ENCODE assay signal across 7 cellular contexts in the genomic region with DNA sequence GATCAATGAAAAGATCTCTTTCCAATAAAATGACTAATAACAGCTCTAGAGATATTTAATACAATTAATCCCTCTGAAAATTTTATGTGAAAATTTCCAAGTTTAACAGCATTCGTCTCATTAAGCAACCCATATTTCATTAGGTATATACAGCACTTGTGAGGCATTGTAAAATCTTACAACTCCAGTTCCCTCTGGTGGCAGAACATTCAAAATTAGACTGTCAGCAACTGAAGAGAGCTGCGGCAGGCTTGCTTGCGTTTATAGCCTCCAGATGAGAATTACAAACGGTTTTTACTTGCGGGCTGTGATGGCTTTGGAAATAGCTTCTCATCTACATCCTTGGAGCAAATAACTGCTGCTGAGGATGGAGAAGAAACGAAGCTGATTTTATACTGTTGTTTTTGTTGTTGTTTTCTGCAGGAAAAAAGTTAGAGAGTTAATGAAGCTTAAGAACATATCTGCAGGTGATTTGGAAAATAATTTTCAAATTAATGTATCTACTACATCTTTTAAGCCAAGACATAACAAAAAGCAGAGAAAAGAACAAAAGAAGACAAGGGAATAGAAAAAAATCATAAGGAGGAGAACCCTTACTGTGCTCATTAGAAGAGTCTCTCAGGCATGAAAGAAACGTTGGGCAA.
DNase-seq lines count a peak whose midpoint lies in the region; ATAC-seq and TF ChIP-seq lines count a peak whose summit lies in the region.

No MANE protein-coding gene starts in this region.

- peak in 7 of 9 donors; percentile 6 to 54 (median 39) for TF ChIP-seq CTCF in heart right ventricle (IDR thresholded peaks at IDR 0.05)
- TF ChIP-seq CTCF in uterus (IDR thresholded peaks at IDR 0.05), result peak in 2 of 4 experiments; percentile 17 to 18

- 23 to 25% methylated on average over 7 of the region's 7 CpGs for WGBS in heart right ventricle, 2 donors

- H3K27ac ChIP-seq in heart right ventricle, result no peak overlapping the region
- H3K27ac ChIP-seq in uterus, result no peak overlapping the region

- peaks cover 0 to 11% (median 0%) of the 10 kb centered on the region in 9 donors for H3K4me1 ChIP-seq in heart right ventricle
- no peaks in the 10 kb centered on the region for H3K4me1 ChIP-seq in uterus

- peak in 5 of 8 donors; percentile 50 to 77 (median 67) for ATAC-seq in heart right ventricle

- H3K27me3 ChIP-seq in heart right ventricle (no peaks in the 10 kb centered on the region), uterus (no peaks in the 10 kb centered on the region)

- peak; percentile 9 for DNase-seq in Jurkat, Clone E6-1 (ENCODE audit: low read depth, low spot score)
- DNase-seq in SK-N-DZ (ENCODE audit: low spot score), result peak; percentile 57
- DNase-seq in heart right ventricle, result peak in 1 of 2 donors; percentile 6
- DNase-seq in stromal cell of bone marrow (ENCODE audit: low read depth), result peak; percentile 56
- DNase-seq in T-helper 2 cell, result no peak
- no peak for DNase-seq in uterus
- no peak for DNase-seq in HK-2 (ENCODE audit: unreplicated experiment)

- H3K4me3 ChIP-seq in Jurkat, Clone E6-1 (ENCODE audit: low read length), result no peak overlapping the region
- H3K4me3 ChIP-seq in heart right ventricle (no peak overlapping the region), uterus (no peak overlapping the region)

- intact Hi-C loops in heart right ventricle (cut with DNase I) (no loop called here), uterus (cut with DNase I; ENCODE audit: low total_unique reads) (no loop called here)

- H3K9me3 ChIP-seq in heart right ventricle (no peaks in the 10 kb centered on the region), uterus (no peaks in the 10 kb centered on the region)

- no peak for TF ChIP-seq POLR2A in uterus (IDR thresholded peaks at IDR 0.05)

- no peaks in the 10 kb centered on the region for H3K36me3 ChIP-seq in heart right ventricle
- H3K36me3 ChIP-seq in uterus, result no peaks in the 10 kb centered on the region

Comparison
In these comparisons a context has a peak if more than half of its experiments do, and no peak if none do; other contexts are left out.
1. DNase-seq: peak in Jurkat, Clone E6-1 (single experiment), SK-N-DZ (single experiment) and stromal cell of bone marrow (single experiment); none in T-helper 2 cell (0 of 5), uterus (0 of 2) and HK-2 (single experiment).